ENCODE assay signal across 21 cellular contexts in genomic region chr18:1048048-1048447, GRCh38.
DNase-seq lines count a peak whose midpoint lies in the region; ATAC-seq and TF ChIP-seq lines count a peak whose summit lies in the region.
"Had no signal": no experiment of that assay in that cellular context is flagged by ENCODE, and none has a peak within 500 bp of the region (broad histone marks: within the 10 kb centered on the region; RNA-seq: fewer than 3 reads in every experiment).

No MANE protein-coding gene starts in this region.

- H3K36me3 Mint-ChIP-seq in nephron (ENCODE audit: low read depth), result no peaks in the 10 kb centered on the region
- H3K36me3 Mint-ChIP-seq in activated CD4-positive, alpha-beta T cell treated with anti-CD3 and anti-CD28 coated beads, Interleukin-2, amount 10 ng/mL, durations not matched to agents 24 days and 14 days (ENCODE audit: low read depth), result no peaks in the 10 kb centered on the region
- H3K36me3 Mint-ChIP-seq: activated naive CD4-positive, alpha-beta T cell treated with anti-CD3 and anti-CD28 coated beads, Interleukin-2, amount 50 U/mL, for 72 hours had no signal

- H3K4me1 Mint-ChIP-seq in nephron, result peaks cover 9% of the 10 kb centered on the region
- no peaks in the 10 kb centered on the region for H3K4me1 Mint-ChIP-seq in activated CD4-positive, alpha-beta T cell treated with anti-CD3 and anti-CD28 coated beads, Interleukin-2, amount 10 ng/mL, durations not matched to agents 24 days and 14 days

- no peak overlapping the region for H3K4me3 Mint-ChIP-seq in nephron
- H3K4me3 Mint-ChIP-seq in activated CD4-positive, alpha-beta T cell treated with anti-CD3 and anti-CD28 coated beads, Interleukin-2, amount 10 ng/mL, durations not matched to agents 24 days and 14 days, result no peak overlapping the region
- H3K4me3 Mint-ChIP-seq: activated CD8-positive, alpha-beta T cell treated with anti-CD3 and anti-CD28 coated beads for 36 hours; CD4-positive, alpha-beta T cell; T-helper 2 cell treated with Interferon-gamma antibody and Interleukin-4, amounts not matched to agents 5 μg/mL and 100 μg/mL, for 36 hours had no signal

- H3K27ac ChIP-seq in ectodermal cell (ENCODE audit: insufficient read depth, low read depth, low read length, poor library complexity, severe bottlenecking), result peak overlapping the region; percentile 36
- H3K27ac ChIP-seq: brain microvascular endothelial cell, left ventricle myocardium inferior had no signal

- no peaks in the 10 kb centered on the region for H3K9me3 ChIP-seq in ectodermal cell (ENCODE audit: control insufficient read depth, low read length)
- H3K9me3 ChIP-seq: uterus had no signal

- no peak for ATAC-seq in GM21423 (IDR thresholded peaks at IDR 0.05; ENCODE audit: unreplicated experiment)
- ATAC-seq: activated CD8-positive, alpha-beta T cell treated with anti-CD3 and anti-CD28 coated beads for 36 hours; activated naive CD4-positive, alpha-beta T cell treated with anti-CD3 and anti-CD28 coated beads, Interleukin-2, amount 50 U/mL, for 72 hours had no signal

- WGBS in ectodermal cell, 2 experiments, result 83 to 91% methylated on average over 2 to 4 of the region's 4 CpGs

- H3K4me1 ChIP-seq in ectodermal cell (ENCODE audit: control insufficient read depth, insufficient read depth, low read length), result peaks cover 5% of the 10 kb centered on the region
- H3K4me1 ChIP-seq: left ventricle myocardium inferior had no signal

- no peaks in the 10 kb centered on the region for H3K27me3 ChIP-seq in ectodermal cell (ENCODE audit: control insufficient read depth, insufficient read depth, low read length, poor library complexity, severe bottlenecking)
- H3K27me3 ChIP-seq: brain microvascular endothelial cell, uterus had no signal

- peak; percentile 68 for DNase-seq in EH (ENCODE audit: low read depth)
- peak; percentile 30 for DNase-seq in NCI-H226
- DNase-seq in activated CD4-positive, alpha-beta T cell treated with anti-CD3 and anti-CD28 coated beads, Interleukin-2, amount 10 ng/mL, durations not matched to agents 24 days and 14 days, result no peak
- no peak for DNase-seq in inferior parietal cortex (ENCODE audit: extremely low spot score)
- no peak for DNase-seq in T-helper 2 cell
- DNase-seq: activated CD8-positive, alpha-beta T cell treated with anti-CD3 and anti-CD28 coated beads for 36 hours; activated T-cell treated with anti-CD3 and anti-CD28 coated beads, Interleukin-2, amount 50 U/mL, for 48 hours; brain microvascular endothelial cell; CD4-positive, alpha-beta T cell; left ventricle myocardium inferior; NCI-H1417 treated with DMSO at 0.1 percent for 48 hours; NCI-H748 treated with DMSO at 0.1 percent for 48 hours; stimulated activated CD4-positive, alpha-beta T cell treated with anti-CD3 and anti-CD28 coated beads, Interleukin-12 subunit alpha, Interleukin-12 subunit beta, amount 100 ng/mL, for 4 hours; stimulated activated CD8-positive, alpha-beta memory T cell treated with anti-CD3 and anti-CD28 coated beads, Interleukin-4, amount 100 ng/mL, for 48 hours; substantia nigra; uterus had no signal

- H3K4me3 ChIP-seq in ectodermal cell (ENCODE audit: insufficient read depth, low read depth, low read length), result no peak overlapping the region
- H3K4me3 ChIP-seq: left ventricle myocardium inferior, uterus had no signal

- H3K27ac Mint-ChIP-seq in nephron, result peak overlapping the region in 2 of 3 experiments; percentile 35 to 90
- H3K27ac Mint-ChIP-seq in activated CD4-positive, alpha-beta T cell treated with anti-CD3 and anti-CD28 coated beads, Interleukin-2, amount 10 ng/mL, durations not matched to agents 24 days and 14 days, result no peak overlapping the region
- H3K27ac Mint-ChIP-seq: activated CD8-positive, alpha-beta T cell treated with anti-CD3 and anti-CD28 coated beads for 36 hours; activated naive CD4-positive, alpha-beta T cell treated with anti-CD3 and anti-CD28 coated beads, Interleukin-2, amount 50 U/mL, for 72 hours; CD4-positive, alpha-beta T cell; T-helper 2 cell treated with Interferon-gamma antibody and Interleukin-4, amounts not matched to agents 5 μg/mL and 100 μg/mL, for 36 hours had no signal

- H3K27me3 Mint-ChIP-seq in nephron (ENCODE audit: low read depth), result no peaks in the 10 kb centered on the region
- H3K27me3 Mint-ChIP-seq in activated CD4-positive, alpha-beta T cell treated with anti-CD3 and anti-CD28 coated beads, Interleukin-2, amount 10 ng/mL, durations not matched to agents 24 days and 14 days, result no peaks in the 10 kb centered on the region
- H3K27me3 Mint-ChIP-seq: activated CD8-positive, alpha-beta T cell treated with anti-CD3 and anti-CD28 coated beads for 36 hours; CD4-positive, alpha-beta T cell had no signal

- intact Hi-C loops in activated CD4-positive, alpha-beta T cell treated with anti-CD3 and anti-CD28 coated beads, Interleukin-2, amount 10 ng/mL, durations not matched to agents 24 days and 14 days (cut with micrococcal nuclease), result no loop called here

- no peaks in the 10 kb centered on the region for H3K36me3 ChIP-seq in ectodermal cell (ENCODE audit: control insufficient read depth, insufficient read depth, low read length)
- H3K36me3 ChIP-seq: brain microvascular endothelial cell, left ventricle myocardium inferior, uterus had no signal

- TF ChIP-seq CTCF in nephron (IDR thresholded peaks at IDR 0.05; ENCODE audit: unreplicated experiment in 3 of 3), result no peak

- H3K9me3 Mint-ChIP-seq in nephron, result peaks cover 2% of the 10 kb centered on the region
- H3K9me3 Mint-ChIP-seq in activated CD4-positive, alpha-beta T cell treated with anti-CD3 and anti-CD28 coated beads, Interleukin-2, amount 10 ng/mL, durations not matched to agents 24 days and 14 days, result no peaks in the 10 kb centered on the region
- H3K9me3 Mint-ChIP-seq: activated CD8-positive, alpha-beta T cell treated with anti-CD3 and anti-CD28 coated beads for 36 hours; CD4-positive, alpha-beta T cell; T-helper 2 cell treated with Interferon-gamma antibody and Interleukin-4, amounts not matched to agents 5 μg/mL and 100 μg/mL, for 36 hours had no signal

Comparison
In these comparisons a context has a peak if more than half of its experiments do, and no peak if none do; other contexts are left out.
1. DNase-seq: peak in EH (single experiment) and NCI-H226 (single experiment); none in activated CD4-positive, alpha-beta T cell treated with anti-CD3 and anti-CD28 coated beads, Interleukin-2, amount 10 ng/mL, durations not matched to agents 24 days and 14 days (single experiment), inferior parietal cortex (single experiment) and T-helper 2 cell (0 of 5).